In the genomic region with DNA sequence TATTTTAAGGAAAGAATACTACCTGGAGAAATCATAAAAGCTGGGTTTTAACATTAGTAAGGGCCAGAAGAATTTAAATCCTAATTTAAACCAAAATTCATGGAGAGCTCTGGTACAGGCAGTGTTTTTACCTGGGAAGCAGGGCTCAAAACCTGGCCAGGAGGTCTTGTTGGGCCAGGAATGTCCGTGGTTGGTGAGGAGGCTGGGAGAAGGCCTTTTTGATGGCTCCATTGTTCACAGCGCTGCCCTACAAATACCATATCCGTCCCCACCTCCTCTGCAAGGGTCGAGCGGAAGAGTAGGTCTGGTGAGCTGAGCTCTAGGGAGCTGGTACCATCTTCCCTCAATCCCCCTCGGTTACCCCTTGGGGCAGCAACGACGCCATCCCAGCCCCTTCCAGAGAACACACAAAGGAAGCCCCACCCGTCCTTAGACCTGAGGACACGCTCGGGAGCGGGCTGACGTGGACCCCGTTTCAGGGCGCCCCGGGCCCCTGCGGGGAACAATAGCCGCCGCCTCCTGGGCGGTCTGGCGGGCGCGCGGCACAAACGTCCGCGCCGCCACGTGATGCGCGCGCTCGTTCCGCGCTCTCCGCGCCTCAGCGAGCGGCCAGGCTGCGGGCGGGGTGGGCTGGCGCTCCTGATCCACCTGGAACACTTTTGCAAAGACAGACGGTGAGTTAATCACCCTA, we compare ENCODE assay signal across 9 cellular contexts. TPM values are rescaled to one million over a fixed set of nuclear protein-coding genes. Genes with fewer than 3 reads are reported as not detected.
DNase-seq lines count a peak whose midpoint lies in the region; ATAC-seq and TF ChIP-seq lines count a peak whose summit lies in the region.
"Had no signal": no experiment of that assay in that cellular context is flagged by ENCODE, and none has a peak within 500 bp of the region (broad histone marks: within the 10 kb centered on the region; RNA-seq: fewer than 3 reads in every experiment).

No MANE protein-coding gene starts in this region.

- H3K27me3 ChIP-seq in HUES64 (ENCODE audit: insufficient read depth, low read length) (peaks cover 100% of the 10 kb centered on the region), body of pancreas (peaks cover 0 to 31% of the 10 kb centered on the region in 2 donors)

- intact Hi-C loops in body of pancreas (cut with DNase I): no loop called here

- peak overlapping the region; percentile 45 for H3K4me3 ChIP-seq in HUES64 (ENCODE audit: low read length)
- no peak overlapping the region for H3K4me3 ChIP-seq in body of pancreas

- no peak overlapping the region for H3K27ac ChIP-seq in HUES64 (ENCODE audit: low read depth, low read length)
- H3K27ac ChIP-seq in body of pancreas: no peak overlapping the region

- H3K4me3 Mint-ChIP-seq in nephron progenitor cell: peak overlapping the region; percentile 92

- peak overlapping the region; percentile 95 for H3K27ac Mint-ChIP-seq in nephron progenitor cell

- peaks cover 15% of the 10 kb centered on the region for H3K27me3 Mint-ChIP-seq in nephron progenitor cell (ENCODE audit: low read depth, poor library complexity)

- peaks cover 86% of the 10 kb centered on the region for H3K4me1 Mint-ChIP-seq in nephron progenitor cell

- in situ Hi-C loops in GM13976 (cut with MboI; ENCODE audit: low sequenced_read_pairs, unreplicated experiment): no loop called here

- H3K9me3 ChIP-seq in HUES64 (ENCODE audit: insufficient read depth, low read depth, low read length) (no peaks in the 10 kb centered on the region), body of pancreas (no peaks in the 10 kb centered on the region)

- ATAC-seq in body of pancreas: peak; percentile 33
- ATAC-seq in GM21723 (IDR thresholded peaks at IDR 0.05; ENCODE audit: unreplicated experiment): no peak

- H3K9me3 Mint-ChIP-seq in nephron progenitor cell: no peaks in the 10 kb centered on the region

- peaks cover 18% of the 10 kb centered on the region for H3K36me3 Mint-ChIP-seq in nephron progenitor cell (ENCODE audit: low read depth)

- under 1% methylated on average over 43 of the region's 43 CpGs for WGBS in HUES64
- WGBS in body of pancreas, 2 donors: 9 to 16% methylated on average over 8 to 43 of the region's 43 CpGs

- peak; percentile 56 for DNase-seq in COR-L47 (lab: John Stamatoyannopoulos, UW)
- no peak for DNase-seq in body of pancreas
- no peak for DNase-seq in nephron progenitor cell
- DNase-seq in GM13976 (ENCODE audit: low spot score): no peak
- no peak for DNase-seq in NAMALWA (ENCODE audit: low spot score)
- DNase-seq in stimulated activated CD4-positive, alpha-beta T cell treated with anti-CD3 and anti-CD28 coated beads, Interleukin-15, amount 100 ng/mL, for 24 hours: no peak
- DNase-seq: KG1 had no signal

- H3K4me1 ChIP-seq in HUES64 (ENCODE audit: insufficient read depth, low read length) (peaks cover 21% of the 10 kb centered on the region), body of pancreas (peaks cover 21% of the 10 kb centered on the region)

- TF ChIP-seq CTCF in body of pancreas (IDR thresholded peaks at IDR 0.05): no peak
- no peak for TF ChIP-seq CTCF in nephron progenitor cell (IDR thresholded peaks at IDR 0.05)
- no peak for TF ChIP-seq CTCF in GM13976 (IDR thresholded peaks at IDR 0.05; ENCODE audit: borderline replicate concordance, control extremely low read depth, extremely low read depth, insufficient read depth, missing control alignments)

- no peak overlapping the region for H3K9ac ChIP-seq in HUES64 (ENCODE audit: low read depth, low read length)

- H3K36me3 ChIP-seq in HUES64 (ENCODE audit: insufficient read depth, low read length) (no peaks in the 10 kb centered on the region), body of pancreas (replicated peaks in 1 of 2; ENCODE audit: insufficient read depth in 1 of 2, low read depth in 2 of 2) (no peaks in the 10 kb centered on the region)

- no peak for TF ChIP-seq POLR2A in body of pancreas (IDR thresholded peaks at IDR 0.05)

RNA-seq across cellular contexts. Expression of a gene that starts 10.7 kb away (rescaled TPM):
- polyA plus RNA-seq in HUES64 (2013, experiment 1 of 2): 0.45 TPM
- polyA plus RNA-seq in HUES64 (2013, experiment 2 of 2): 0.89 TPM
- total RNA-seq in body of pancreas: under 1 TPM in 1 of 2 donors, not detected in 1; 0.26 TPM

RNA-seq across cellular contexts. Expression of a gene that starts 20.6 kb away (rescaled TPM):
- 0.45 TPM for polyA plus RNA-seq in HUES64 (2013, experiment 1 of 2)
- polyA plus RNA-seq in HUES64 (2013, experiment 2 of 2): 0.76 TPM
- under 1 TPM in 1 of 2 donors, not detected in 1; 0.26 TPM for total RNA-seq in body of pancreas

RNA-seq across cellular contexts. Expression of a gene that starts 26.4 kb away (rescaled TPM):
- 1.2 TPM for polyA plus RNA-seq in HUES64 (2013, experiment 1 of 2)
- 2.2 TPM for polyA plus RNA-seq in HUES64 (2013, experiment 2 of 2)
- total RNA-seq in body of pancreas: under 1 TPM in 1 of 2 donors, not detected in 1; 0.78 TPM

RNA-seq across cellular contexts. Expression of a gene that starts 48.2 kb away (rescaled TPM):
- 0.30 TPM for polyA plus RNA-seq in HUES64 (2013, experiment 1 of 2)
- polyA plus RNA-seq in HUES64 (2013, experiment 2 of 2): 0.57 TPM
- total RNA-seq in body of pancreas: 1 to 10 TPM; 2.6 to 3.1 TPM

RNA-seq across cellular contexts. Expression of a gene that starts 55.2 kb away (rescaled TPM):
- polyA plus RNA-seq in HUES64 (2013, experiment 1 of 2): 0.40 TPM
- 0.70 TPM for polyA plus RNA-seq in HUES64 (2013, experiment 2 of 2)
- 1 to 10 TPM in 1 of 2 donors, under 1 TPM in 1; 0.33 to 1.6 TPM for total RNA-seq in body of pancreas
